ENCODE assay signal across 1 cellular context in the genomic region with DNA sequence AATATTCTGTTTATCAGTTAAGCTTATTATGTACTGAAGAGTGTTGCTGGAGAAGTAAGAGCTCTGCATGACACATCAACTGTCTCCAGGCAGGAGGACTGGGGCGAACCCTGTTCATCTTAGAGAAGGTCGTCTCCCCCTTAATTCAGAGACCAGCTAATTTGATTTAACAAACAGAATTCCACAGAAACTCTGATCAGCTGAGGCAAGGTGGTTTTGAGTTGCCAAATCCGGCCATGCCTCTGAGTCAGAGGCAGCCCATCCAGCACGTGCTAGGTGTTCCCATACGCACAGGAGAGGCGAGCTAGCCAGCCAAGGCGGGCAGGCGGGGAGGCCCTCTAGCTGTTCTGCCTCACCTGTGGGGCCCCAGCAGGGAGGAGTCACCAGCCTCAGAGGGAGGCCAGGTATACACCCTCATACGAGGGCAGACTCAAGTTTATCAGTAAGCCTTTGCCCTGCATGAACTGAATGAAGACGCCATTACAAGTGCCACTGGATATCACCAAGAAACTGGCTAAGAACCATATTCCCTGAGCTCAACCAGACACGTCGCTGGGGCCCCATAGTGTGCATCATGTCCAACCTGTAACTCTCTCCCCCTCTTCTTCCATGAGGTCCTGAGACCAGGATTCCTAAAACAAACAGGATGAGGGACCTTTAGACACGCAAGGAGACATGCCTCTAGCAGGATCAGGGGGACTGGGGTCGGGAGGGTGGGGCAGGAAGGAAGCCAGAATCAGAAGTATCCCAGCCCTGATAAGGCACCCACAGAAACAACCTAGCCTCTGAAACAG.
TF ChIP-seq lines count a peak whose summit lies in the region.

No MANE protein-coding gene starts in this region.

TF ChIP-seq in HepG2, 621 proteins besides CTCF, POLR2A, EP300 and RAD21 (continued from another document and continues in another):
- TF ChIP-seq, protein P1, sequence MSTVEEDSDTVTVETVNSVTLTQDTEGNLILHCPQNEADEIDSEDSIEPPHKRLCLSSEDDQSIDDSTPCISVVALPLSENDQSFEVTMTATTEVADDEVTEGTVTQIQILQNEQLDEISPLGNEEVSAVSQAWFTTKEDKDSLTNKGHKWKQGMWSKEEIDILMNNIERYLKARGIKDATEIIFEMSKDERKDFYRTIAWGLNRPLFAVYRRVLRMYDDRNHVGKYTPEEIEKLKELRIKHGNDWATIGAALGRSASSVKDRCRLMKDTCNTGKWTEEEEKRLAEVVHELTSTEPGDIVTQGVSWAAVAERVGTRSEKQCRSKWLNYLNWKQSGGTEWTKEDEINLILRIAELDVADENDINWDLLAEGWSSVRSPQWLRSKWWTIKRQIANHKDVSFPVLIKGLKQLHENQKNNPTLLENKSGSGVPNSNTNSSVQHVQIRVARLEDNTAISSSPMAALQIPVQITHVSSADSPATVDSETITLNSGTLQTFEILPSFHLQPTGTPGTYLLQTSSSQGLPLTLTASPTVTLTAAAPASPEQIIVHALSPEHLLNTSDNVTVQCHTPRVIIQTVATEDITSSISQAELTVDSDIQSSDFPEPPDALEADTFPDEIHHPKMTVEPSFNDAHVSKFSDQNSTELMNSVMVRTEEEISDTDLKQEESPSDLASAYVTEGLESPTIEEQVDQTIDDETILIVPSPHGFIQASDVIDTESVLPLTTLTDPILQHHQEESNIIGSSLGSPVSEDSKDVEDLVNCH (CRISPR knock-in tag; IDR thresholded peaks at IDR 0.05): no peak
- no peak for TF ChIP-seq PRMT3 (CRISPR knock-in tag; IDR thresholded peaks at IDR 0.05; ENCODE audit: borderline replicate concordance, low read depth)
- TF ChIP-seq ZNF687 (CRISPR knock-in tag; IDR thresholded peaks at IDR 0.05): peak; percentile 51
- no peak for TF ChIP-seq ZNF7 (CRISPR knock-in tag; IDR thresholded peaks at IDR 0.05)
- no peak for TF ChIP-seq ZNF280B (CRISPR knock-in tag; IDR thresholded peaks at IDR 0.05; ENCODE audit: borderline replicate concordance)
- no peak for TF ChIP-seq BCL6 (CRISPR knock-in tag; IDR thresholded peaks at IDR 0.05)
- no peak for TF ChIP-seq ELF4 (CRISPR knock-in tag; IDR thresholded peaks at IDR 0.05; ENCODE audit: borderline replicate concordance)
- TF ChIP-seq HNF1A (IDR thresholded peaks at IDR 0.05; ENCODE audit: low read depth): no peak
- TF ChIP-seq HNF1A (CRISPR knock-in tag; IDR thresholded peaks at IDR 0.05; ENCODE audit: borderline replicate concordance): no peak
- TF ChIP-seq SNAPC4 (CRISPR knock-in tag; IDR thresholded peaks at IDR 0.05): no peak
- TF ChIP-seq RNF219 (CRISPR knock-in tag; IDR thresholded peaks at IDR 0.05): no peak
- no peak for TF ChIP-seq KLF9 (CRISPR knock-in tag; IDR thresholded peaks at IDR 0.05; ENCODE audit: low read depth)
- no peak for TF ChIP-seq NFATC3 (CRISPR knock-in tag; IDR thresholded peaks at IDR 0.05)
- TF ChIP-seq ATF5 (CRISPR knock-in tag; IDR thresholded peaks at IDR 0.05; ENCODE audit: low read depth): no peak
- TF ChIP-seq DRAP1 (CRISPR knock-in tag; IDR thresholded peaks at IDR 0.05): no peak
- no peak for TF ChIP-seq ZNF562 (CRISPR knock-in tag; IDR thresholded peaks at IDR 0.05; ENCODE audit: borderline replicate concordance)
- 0 out of 2 replicates have a peak, but pooled peaks have one; percentile 13 for TF ChIP-seq ZBTB33 (CRISPR knock-in tag; IDR thresholded peaks at IDR 0.05)
- no peak for TF ChIP-seq GLI4 (CRISPR knock-in tag; IDR thresholded peaks at IDR 0.05; ENCODE audit: borderline replicate concordance)
- TF ChIP-seq HNRNPUL1 (IDR thresholded peaks at IDR 0.05; ENCODE audit: low read depth, low read length): no peak
- no peak for TF ChIP-seq MED1 (CRISPR knock-in tag; IDR thresholded peaks at IDR 0.05)
- TF ChIP-seq HNF4G (IDR thresholded peaks at IDR 0.05; ENCODE audit: borderline replicate concordance, low read depth, low read length): no peak
- TF ChIP-seq HNF4G (CRISPR knock-in tag; IDR thresholded peaks at IDR 0.05; ENCODE audit: borderline replicate concordance, low read depth): no peak
- no peak for TF ChIP-seq ATF1 (CRISPR knock-in tag; IDR thresholded peaks at IDR 0.05)
- no peak for TF ChIP-seq SMAD9 (CRISPR knock-in tag; IDR thresholded peaks at IDR 0.05)
- no peak for TF ChIP-seq NFKB2 (CRISPR knock-in tag; IDR thresholded peaks at IDR 0.05; ENCODE audit: borderline replicate concordance)
